24 cellular contexts compared by ENCODE assay signal in genomic region chr12:28513983-28514382, GRCh38.
"Had no signal": no experiment of that assay in that cellular context is flagged by ENCODE, and none has a peak within 500 bp of the region (broad histone marks: within the 10 kb centered on the region; RNA-seq: fewer than 3 reads in every experiment).

No MANE protein-coding gene starts in this region.

- H3K4me3 ChIP-seq: K562, SJSA1, SK-N-MC had no signal

- H3K36me3 ChIP-seq: SJSA1 had no signal

- DNase-seq: Kasumi-1, NCI-H1092, NCI-H1105 treated with DMSO at 0.1 percent for 48 hours, NCI-H1417 treated with DMSO at 0.1 percent for 48 hours, NCI-H146, NCI-H1694 treated with DMSO at 0.1 percent for 48 hours, NCI-H1930, NCI-H2081, NCI-H2107, NCI-H2227 treated with DMSO at 0.1 percent for 48 hours, NCI-H510A, NCI-H524 treated with DMSO at 0.1 percent for 48 hours, NCI-H69, NCI-H774, Right ventricle myocardium superior, RPMI8226, SIG-M5, SW 1271 had no signal

- ATAC-seq: K562 had no signal

- H3K27ac ChIP-seq: KMS-11, SJSA1, SK-N-MC had no signal

- H3K9ac ChIP-seq: KMS-11 had no signal

- FAIRE-seq: K562, RCC 7860 had no signal

- H3K9me3 ChIP-seq: SJSA1 had no signal

- H3K27ac Mint-ChIP-seq: IgD-negative memory B cell had no signal

- H3K4me2 ChIP-seq: KMS-11 had no signal

- H3K4me3 Mint-ChIP-seq: IgD-negative memory B cell had no signal

- H3K4me1 ChIP-seq: SJSA1 had no signal

- H3K27me3 ChIP-seq: SJSA1 had no signal
